Comparison of ENCODE assay signal across 8 cellular contexts in the genomic region with DNA sequence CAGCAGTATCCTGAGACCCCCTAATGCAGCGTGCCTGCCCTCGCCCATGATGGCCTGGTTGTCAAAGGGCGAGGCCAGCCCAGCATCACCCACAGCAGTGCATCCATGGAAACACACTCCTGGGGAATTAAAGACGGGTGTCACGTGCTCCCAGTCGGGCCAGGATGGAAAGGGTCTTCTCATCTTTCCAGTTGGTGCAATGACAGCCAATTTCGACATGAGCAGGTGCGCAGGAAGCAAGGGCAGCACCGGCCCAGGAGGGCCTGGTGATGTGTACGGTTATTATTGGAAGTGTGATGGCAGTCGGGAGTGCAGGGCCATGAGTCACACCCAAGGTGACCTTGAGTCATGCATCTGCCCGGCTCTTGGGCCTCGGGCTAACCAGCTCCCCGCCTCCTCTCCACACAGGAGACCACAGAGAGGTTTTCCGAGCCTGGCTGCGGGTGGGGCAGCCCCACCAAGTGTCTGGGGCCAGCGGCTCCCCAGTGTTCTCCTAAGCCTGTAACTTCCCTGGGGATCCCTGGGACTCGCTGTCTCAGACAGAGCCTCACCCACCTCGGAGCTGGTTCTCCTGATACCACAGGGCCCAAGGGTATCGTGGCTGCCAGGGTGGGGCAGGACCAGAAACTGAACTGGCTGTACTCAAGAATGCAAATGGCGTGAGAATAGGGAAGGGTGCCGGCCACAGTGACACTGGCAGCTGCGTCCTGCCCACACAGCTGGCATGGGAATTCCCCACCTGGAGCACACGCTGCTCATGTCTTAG.
DNase-seq lines count a peak whose midpoint lies in the region; ATAC-seq and TF ChIP-seq lines count a peak whose summit lies in the region.

No MANE protein-coding gene starts in this region.

- peaks cover 20% of the 10 kb centered on the region for H3K27me3 Mint-ChIP-seq in stimulated activated memory B cell treated with anti-CD40 and anti-IgM and Interleukin-4, amounts not matched to agents 10 μg/mL and 1 μg/mL and 100 μg/mL, for 72 hours
- peaks cover 6% of the 10 kb centered on the region for H3K27me3 Mint-ChIP-seq in nephron progenitor cell (ENCODE audit: low read depth, poor library complexity)

- no peak for TF ChIP-seq CTCF in nephron progenitor cell (IDR thresholded peaks at IDR 0.05)

- no peaks in the 10 kb centered on the region for H3K36me3 Mint-ChIP-seq in stimulated activated memory B cell treated with anti-CD40 and anti-IgM and Interleukin-4, amounts not matched to agents 10 μg/mL and 1 μg/mL and 100 μg/mL, for 72 hours
- H3K36me3 Mint-ChIP-seq in nephron progenitor cell (ENCODE audit: low read depth) = no peaks in the 10 kb centered on the region

- no peaks in the 10 kb centered on the region for H3K9me3 Mint-ChIP-seq in stimulated activated memory B cell treated with anti-CD40 and anti-IgM and Interleukin-4, amounts not matched to agents 10 μg/mL and 1 μg/mL and 100 μg/mL, for 72 hours
- H3K9me3 Mint-ChIP-seq in nephron progenitor cell = no peaks in the 10 kb centered on the region

- peak overlapping the region; percentile 90 for H3K27ac Mint-ChIP-seq in stimulated activated memory B cell treated with anti-CD40 and anti-IgM and Interleukin-4, amounts not matched to agents 10 μg/mL and 1 μg/mL and 100 μg/mL, for 72 hours
- H3K27ac Mint-ChIP-seq in nephron progenitor cell = no peak overlapping the region

- peak; percentile 46 for ATAC-seq in GM21825 (IDR thresholded peaks at IDR 0.05; ENCODE audit: unreplicated experiment)
- peak; percentile 88 for ATAC-seq in stimulated activated memory B cell treated with anti-CD40 and anti-IgM and Interleukin-4, amounts not matched to agents 10 μg/mL and 1 μg/mL and 100 μg/mL, for 72 hours

- peak overlapping the region; percentile 36 for H3K4me3 Mint-ChIP-seq in stimulated activated memory B cell treated with anti-CD40 and anti-IgM and Interleukin-4, amounts not matched to agents 10 μg/mL and 1 μg/mL and 100 μg/mL, for 72 hours
- H3K4me3 Mint-ChIP-seq in nephron progenitor cell = no peak overlapping the region

- DNase-seq in GM03348 (ENCODE audit: low spot score) (peak; percentile 41), NCI-H2171 treated with DMSO at 0.1 percent for 48 hours (lab: John Stamatoyannopoulos, UW) (peak; percentile 73), dermis blood vessel endothelial cell (peak; percentile 16), GF-D8 (lab: John Stamatoyannopoulos, UW) (no peak), GOT3 (lab: John Stamatoyannopoulos, UW) (no peak), nephron progenitor cell (no peak)

- peaks cover 71% of the 10 kb centered on the region for H3K4me1 Mint-ChIP-seq in stimulated activated memory B cell treated with anti-CD40 and anti-IgM and Interleukin-4, amounts not matched to agents 10 μg/mL and 1 μg/mL and 100 μg/mL, for 72 hours
- peaks cover 51% of the 10 kb centered on the region for H3K4me1 Mint-ChIP-seq in nephron progenitor cell

Comparison
In these comparisons a context has a peak if more than half of its experiments do, and no peak if none do; other contexts are left out.
1. DNase-seq: peak in GM03348 (single experiment), NCI-H2171 treated with DMSO at 0.1 percent for 48 hours (single experiment) and dermis blood vessel endothelial cell (single experiment); none in GF-D8 (single experiment), GOT3 (single experiment) and nephron progenitor cell (single experiment).